1 cellular context compared by ENCODE assay signal in the genomic region with DNA sequence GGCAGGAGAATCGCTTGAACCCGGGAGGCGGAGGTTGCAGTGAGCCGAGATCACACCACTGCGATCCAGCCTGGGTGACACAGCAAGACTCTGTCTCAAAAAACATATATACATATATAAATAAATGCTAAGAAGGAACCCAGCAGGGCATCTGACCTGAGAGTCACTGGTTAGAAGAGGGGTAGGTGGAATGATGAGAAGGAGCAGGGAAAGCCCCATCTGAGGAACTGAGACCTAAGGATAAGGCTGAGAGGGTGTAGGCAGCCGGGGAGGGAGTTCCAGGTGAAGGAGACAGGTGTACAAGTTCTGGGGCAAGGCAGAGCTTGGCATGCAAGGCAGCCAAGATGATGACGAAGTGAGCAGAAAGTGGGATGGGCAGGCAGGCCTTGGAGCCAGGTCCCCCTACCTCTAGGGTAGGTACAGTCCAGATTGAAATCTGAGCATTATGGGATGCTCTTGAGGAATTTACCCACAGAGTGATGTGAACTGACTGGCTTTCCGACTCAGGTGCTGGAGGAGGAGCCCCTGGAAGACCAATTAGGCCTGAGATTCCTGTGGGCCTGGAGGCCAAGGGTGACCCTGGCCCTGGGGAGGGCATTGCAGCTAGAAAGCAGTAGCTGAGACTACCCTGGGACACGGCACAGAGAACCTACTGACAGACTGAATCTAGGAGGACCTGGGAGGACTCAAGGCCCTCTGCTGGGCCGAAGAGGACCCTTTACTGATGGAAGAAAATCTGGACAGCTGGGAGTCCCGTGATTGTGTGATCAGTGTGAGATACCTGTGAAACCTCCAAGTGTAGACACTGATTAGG.
TF ChIP-seq lines count a peak whose summit lies in the region.

No MANE protein-coding gene starts in this region.

TF ChIP-seq in HepG2, 621 proteins besides CTCF, POLR2A, EP300 and RAD21:
- TF ChIP-seq ZNF44 (CRISPR knock-in tag; IDR thresholded peaks at IDR 0.05) (no peak), TCF7 (IDR thresholded peaks at IDR 0.05; ENCODE audit: low read depth) (no peak), GMEB1 (CRISPR knock-in tag; IDR thresholded peaks at IDR 0.05; ENCODE audit: borderline replicate concordance) (no peak), GZF1 (CRISPR knock-in tag; IDR thresholded peaks at IDR 0.05) (no peak), HOXA7 (CRISPR knock-in tag; IDR thresholded peaks at IDR 0.05) (no peak), ZNF772 (CRISPR knock-in tag; IDR thresholded peaks at IDR 0.05) (no peak), MAZ (IDR thresholded peaks at IDR 0.05; ENCODE audit: borderline replicate concordance, low read depth, low read length) (no peak), MAZ (CRISPR knock-in tag; IDR thresholded peaks at IDR 0.05; ENCODE audit: low read depth) (no peak), TMF1 (CRISPR knock-in tag; IDR thresholded peaks at IDR 0.05; ENCODE audit: low read depth) (no peak), REPIN1 (CRISPR knock-in tag; IDR thresholded peaks at IDR 0.05; ENCODE audit: borderline replicate concordance, low read depth) (no peak), NCOA1 (CRISPR knock-in tag; IDR thresholded peaks at IDR 0.05) (no peak), PAX8 (CRISPR knock-in tag; IDR thresholded peaks at IDR 0.05; ENCODE audit: borderline replicate concordance) (no peak), TCF7L2 (IDR thresholded peaks at IDR 0.05; ENCODE audit: low read depth, low read length) (no peak), ZC3H13 (CRISPR knock-in tag; IDR thresholded peaks at IDR 0.05) (no peak), CHD4 (IDR thresholded peaks at IDR 0.05; ENCODE audit: borderline replicate concordance, low read length) (no peak), ZFP36L1 (CRISPR knock-in tag; IDR thresholded peaks at IDR 0.05) (no peak)
- TF ChIP-seq, protein P1, sequence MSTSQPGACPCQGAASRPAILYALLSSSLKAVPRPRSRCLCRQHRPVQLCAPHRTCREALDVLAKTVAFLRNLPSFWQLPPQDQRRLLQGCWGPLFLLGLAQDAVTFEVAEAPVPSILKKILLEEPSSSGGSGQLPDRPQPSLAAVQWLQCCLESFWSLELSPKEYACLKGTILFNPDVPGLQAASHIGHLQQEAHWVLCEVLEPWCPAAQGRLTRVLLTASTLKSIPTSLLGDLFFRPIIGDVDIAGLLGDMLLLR (CRISPR knock-in tag; IDR thresholded peaks at IDR 0.05) = no peak
- TF ChIP-seq, protein P2, sequence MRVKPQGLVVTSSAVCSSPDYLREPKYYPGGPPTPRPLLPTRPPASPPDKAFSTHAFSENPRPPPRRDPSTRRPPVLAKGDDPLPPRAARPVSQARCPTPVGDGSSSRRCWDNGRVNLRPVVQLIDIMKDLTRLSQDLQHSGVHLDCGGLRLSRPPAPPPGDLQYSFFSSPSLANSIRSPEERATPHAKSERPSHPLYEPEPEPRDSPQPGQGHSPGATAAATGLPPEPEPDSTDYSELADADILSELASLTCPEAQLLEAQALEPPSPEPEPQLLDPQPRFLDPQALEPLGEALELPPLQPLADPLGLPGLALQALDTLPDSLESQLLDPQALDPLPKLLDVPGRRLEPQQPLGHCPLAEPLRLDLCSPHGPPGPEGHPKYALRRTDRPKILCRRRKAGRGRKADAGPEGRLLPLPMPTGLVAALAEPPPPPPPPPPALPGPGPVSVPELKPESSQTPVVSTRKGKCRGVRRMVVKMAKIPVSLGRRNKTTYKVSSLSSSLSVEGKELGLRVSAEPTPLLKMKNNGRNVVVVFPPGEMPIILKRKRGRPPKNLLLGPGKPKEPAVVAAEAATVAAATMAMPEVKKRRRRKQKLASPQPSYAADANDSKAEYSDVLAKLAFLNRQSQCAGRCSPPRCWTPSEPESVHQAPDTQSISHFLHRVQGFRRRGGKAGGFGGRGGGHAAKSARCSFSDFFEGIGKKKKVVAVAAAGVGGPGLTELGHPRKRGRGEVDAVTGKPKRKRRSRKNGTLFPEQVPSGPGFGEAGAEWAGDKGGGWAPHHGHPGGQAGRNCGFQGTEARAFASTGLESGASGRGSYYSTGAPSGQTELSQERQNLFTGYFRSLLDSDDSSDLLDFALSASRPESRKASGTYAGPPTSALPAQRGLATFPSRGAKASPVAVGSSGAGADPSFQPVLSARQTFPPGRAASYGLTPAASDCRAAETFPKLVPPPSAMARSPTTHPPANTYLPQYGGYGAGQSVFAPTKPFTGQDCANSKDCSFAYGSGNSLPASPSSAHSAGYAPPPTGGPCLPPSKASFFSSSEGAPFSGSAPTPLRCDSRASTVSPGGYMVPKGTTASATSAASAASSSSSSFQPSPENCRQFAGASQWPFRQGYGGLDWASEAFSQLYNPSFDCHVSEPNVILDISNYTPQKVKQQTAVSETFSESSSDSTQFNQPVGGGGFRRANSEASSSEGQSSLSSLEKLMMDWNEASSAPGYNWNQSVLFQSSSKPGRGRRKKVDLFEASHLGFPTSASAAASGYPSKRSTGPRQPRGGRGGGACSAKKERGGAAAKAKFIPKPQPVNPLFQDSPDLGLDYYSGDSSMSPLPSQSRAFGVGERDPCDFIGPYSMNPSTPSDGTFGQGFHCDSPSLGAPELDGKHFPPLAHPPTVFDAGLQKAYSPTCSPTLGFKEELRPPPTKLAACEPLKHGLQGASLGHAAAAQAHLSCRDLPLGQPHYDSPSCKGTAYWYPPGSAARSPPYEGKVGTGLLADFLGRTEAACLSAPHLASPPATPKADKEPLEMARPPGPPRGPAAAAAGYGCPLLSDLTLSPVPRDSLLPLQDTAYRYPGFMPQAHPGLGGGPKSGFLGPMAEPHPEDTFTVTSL (CRISPR knock-in tag; IDR thresholded peaks at IDR 0.05; ENCODE audit: borderline replicate concordance) = no peak
